In genomic region chr7:154804449-154804848, GRCh38 we compare ENCODE assay signal across 11 cellular contexts.
DNase-seq lines count a peak whose midpoint lies in the region; ATAC-seq, FAIRE-seq and TF ChIP-seq lines count a peak whose summit lies in the region.
"Had no signal": no experiment of that assay in that cellular context is flagged by ENCODE, and none has a peak within 500 bp of the region (broad histone marks: within the 10 kb centered on the region; RNA-seq: fewer than 3 reads in every experiment).

No MANE protein-coding gene starts in this region.

- H3F3A ChIP-seq in GM23248 (ENCODE audit: insufficient read depth) = no peaks in the 10 kb centered on the region

- DNase-seq in RWPE2 (ENCODE audit: low spot score) (no peak), bronchial epithelial cell (ENCODE audit: low read depth) (peak; percentile 35), HepG2 (ENCODE audit: low spot score) (no peak), GM23248 (no peak), cerebellar nuclear complex (lab: John Stamatoyannopoulos, UW) (no peak)
- DNase-seq: Calu3; CD8-positive, alpha-beta T cell; GF-D8 had no signal

- FAIRE-seq in bronchial epithelial cell (lab: Jason Lieb, UNC) = peak; percentile 81
- no peak for FAIRE-seq in HepG2 (lab: Jason Lieb, UNC)

- H3K9me3 ChIP-seq in RWPE2 (ENCODE audit: severe bottlenecking) (no peaks in the 10 kb centered on the region), HepG2 (ENCODE audit: low read length) (no peaks in the 10 kb centered on the region), GM23248 (ENCODE audit: low read depth) (no peaks in the 10 kb centered on the region)
- H3K9me3 ChIP-seq: HAP-1 had no signal

- no peaks in the 10 kb centered on the region for H3K27me3 ChIP-seq in RWPE2 (ENCODE audit: insufficient read depth, poor library complexity, severe bottlenecking)
- no peaks in the 10 kb centered on the region for H3K27me3 ChIP-seq in bronchial epithelial cell (ENCODE audit: control insufficient read depth, insufficient read depth, low read length)
- H3K27me3 ChIP-seq in HepG2 (ENCODE audit: control insufficient read depth in 1 of 2, insufficient read depth in 2 of 2, low read length in 2 of 2) = peaks cover 6 to 54% of the 10 kb centered on the region in 2 experiments; a peak in 4 of 5 replicates
- no peaks in the 10 kb centered on the region for H3K27me3 ChIP-seq in GM23248 (replicated peaks; ENCODE audit: insufficient read depth)
- H3K27me3 ChIP-seq: BLaER1 treated with 17β-estradiol and CSF1 and Interleukin-3, amounts not matched to agents 10 nM and 100 nM had no signal

- ATAC-seq in RWPE2 (ENCODE audit: low read depth) (peak; percentile 92), HepG2 (peak; percentile 41; the same call in 2 of the 3 replicates), HG02852 (IDR thresholded peaks at IDR 0.05; ENCODE audit: unreplicated experiment) (no peak)
- ATAC-seq: CD8-positive, alpha-beta T cell had no signal

- no peak for TF ChIP-seq EP300 in HepG2 (IDR thresholded peaks at IDR 0.05; ENCODE audit: low read depth in 2 of 2, low read length in 2 of 2)
- no peak for TF ChIP-seq EP300 in HepG2 (CRISPR knock-in tag; IDR thresholded peaks at IDR 0.05; ENCODE audit: borderline replicate concordance)

- no peak for TF ChIP-seq CTCF in RWPE2 (IDR thresholded peaks at IDR 0.05; ENCODE audit: poor library complexity, severe bottlenecking)
- no peak for TF ChIP-seq CTCF in bronchial epithelial cell (IDR thresholded peaks at IDR 0.05; ENCODE audit: insufficient read depth, low read length, severe bottlenecking)
- no peak for TF ChIP-seq CTCF in HepG2 (CRISPR knock-in tag; IDR thresholded peaks at IDR 0.05)

- no peak overlapping the region for H3K9ac ChIP-seq in HepG2 (ENCODE audit: insufficient read depth, low read depth, low read length)
- H3K9ac ChIP-seq in GM23248 = no peak overlapping the region
- H3K9ac ChIP-seq: BLaER1 treated with 17β-estradiol and CSF1 and Interleukin-3, amounts not matched to agents 10 nM and 100 nM had no signal

- H3K36me3 ChIP-seq in RWPE2 (ENCODE audit: low read depth) (no peaks in the 10 kb centered on the region), bronchial epithelial cell (ENCODE audit: control insufficient read depth, insufficient read depth, low read length) (no peaks in the 10 kb centered on the region), HepG2 (replicated peaks in 1 of 2; ENCODE audit: control insufficient read depth in 1 of 2, insufficient read depth in 2 of 2, low read length in 2 of 2) (no peaks in the 10 kb centered on the region), GM23248 (ENCODE audit: low read depth) (no peaks in the 10 kb centered on the region)
- H3K36me3 ChIP-seq: BLaER1 treated with 17β-estradiol and CSF1 and Interleukin-3, amounts not matched to agents 10 nM and 100 nM; HAP-1 had no signal

- in situ Hi-C loops in HepG2 (cut with HindIII; ENCODE audit: extremely low pct_ligation_motif_present, low pct_unique_long_range_greater_than_20kb) (no loop called here), GM23248 (cut with MboI) (no loop called here)

- peak overlapping the region; percentile 40 for H3K27ac ChIP-seq in RWPE2 (ENCODE audit: poor library complexity, severe bottlenecking)
- no peak overlapping the region for H3K27ac ChIP-seq in HepG2 (ENCODE audit: extremely low read length, insufficient read depth, low read length)
- no peak overlapping the region for H3K27ac ChIP-seq in GM23248
- H3K27ac ChIP-seq: BLaER1 treated with 17β-estradiol and CSF1 and Interleukin-3, amounts not matched to agents 10 nM and 100 nM had no signal

- no peak for TF ChIP-seq POLR2A in HepG2 (IDR thresholded peaks at IDR 0.05; ENCODE audit: insufficient read depth in 1 of 2, low read depth in 2 of 2, low read length in 2 of 2)

- no peak for TF ChIP-seq RAD21 in HepG2 (CRISPR knock-in tag; IDR thresholded peaks at IDR 0.05)

- POLR2A ChIA-PET in HepG2 (lab: Yijun Ruan, JAX) = no interaction called here

- no peaks in the 10 kb centered on the region for H3K4me1 ChIP-seq in RWPE2 (ENCODE audit: insufficient read depth, poor library complexity, severe bottlenecking)
- H3K4me1 ChIP-seq in HepG2 (ENCODE audit: insufficient read depth, low read length) = no peaks in the 10 kb centered on the region
- no peaks in the 10 kb centered on the region for H3K4me1 ChIP-seq in GM23248 (ENCODE audit: insufficient read depth)
- H3K4me1 ChIP-seq: BLaER1 treated with 17β-estradiol and CSF1 and Interleukin-3, amounts not matched to agents 10 nM and 100 nM; HAP-1 had no signal

- H3K79me2 ChIP-seq in HepG2 (ENCODE audit: insufficient read depth, low read length) (no peaks in the 10 kb centered on the region), GM23248 (ENCODE audit: insufficient read depth) (no peaks in the 10 kb centered on the region)

- BruUV-seq in HepG2 (replicated peaks; lab: Mats Ljungman, UMichigan) = no TSS peak

- 0% methylated on average over 1 of the region's 3 CpGs for WGBS in HepG2 (ENCODE audit: low lambda C conversion rate)
- WGBS in GM23248 (ENCODE audit: low coverage in 1 of 2, low lambda C conversion rate in 2 of 2, missing lambda C conversion rate in 2 of 2), 2 experiments = 21 to 24% methylated on average over 3 of the region's 3 CpGs

- intact Hi-C loops in HepG2 (cut with micrococcal nuclease; ENCODE audit: unreplicated experiment) = no loop called here

- H3K9me2 ChIP-seq in GM23248 (ENCODE audit: insufficient read depth) = no peaks in the 10 kb centered on the region

- H3K4me3 ChIP-seq in RWPE2 (ENCODE audit: severe bottlenecking) (no peak overlapping the region), bronchial epithelial cell (ENCODE audit: low read depth, low read length) (no peak overlapping the region), HepG2 (replicated peaks in 1 of 3; ENCODE audit: insufficient read depth in 1 of 3, low read depth in 2 of 3, low read length in 3 of 3) (no peak overlapping the region), GM23248 (no peak overlapping the region)
- H3K4me3 ChIP-seq: BLaER1 treated with 17β-estradiol and CSF1 and Interleukin-3, amounts not matched to agents 10 nM and 100 nM; HAP-1 had no signal

- H4K20me1 ChIP-seq in HepG2 (ENCODE audit: insufficient read depth, low read length) = no peaks in the 10 kb centered on the region
- no peaks in the 10 kb centered on the region for H4K20me1 ChIP-seq in GM23248 (ENCODE audit: insufficient read depth)
- H4K20me1 ChIP-seq: BLaER1 treated with 17β-estradiol and CSF1 and Interleukin-3, amounts not matched to agents 10 nM and 100 nM had no signal

- no peak overlapping the region for H2AFZ ChIP-seq in HepG2 (ENCODE audit: low read length)
- no peak overlapping the region for H2AFZ ChIP-seq in GM23248

- H3K4me2 ChIP-seq in HepG2 (ENCODE audit: low read depth, low read length) = no peak overlapping the region
- H3K4me2 ChIP-seq in GM23248 (ENCODE audit: unreplicated experiment) = no peak overlapping the region
- H3K4me2 ChIP-seq: BLaER1 treated with 17β-estradiol and CSF1 and Interleukin-3, amounts not matched to agents 10 nM and 100 nM had no signal

- CTCF ChIA-PET in HepG2 (lab: Yijun Ruan, JAX; ENCODE audit: low intra/inter-chr PET ratio, low total read pairs) = no interaction called here

TF ChIP-seq in HepG2, 621 proteins besides CTCF, POLR2A, EP300 and RAD21:
- TF ChIP-seq HMGA1 (CRISPR knock-in tag; conservative IDR thresholded peaks at IDR 0.05) = no peak
- no peak for TF ChIP-seq ZNF530 (CRISPR knock-in tag; IDR thresholded peaks at IDR 0.05; ENCODE audit: low read depth)
